In the genomic region with DNA sequence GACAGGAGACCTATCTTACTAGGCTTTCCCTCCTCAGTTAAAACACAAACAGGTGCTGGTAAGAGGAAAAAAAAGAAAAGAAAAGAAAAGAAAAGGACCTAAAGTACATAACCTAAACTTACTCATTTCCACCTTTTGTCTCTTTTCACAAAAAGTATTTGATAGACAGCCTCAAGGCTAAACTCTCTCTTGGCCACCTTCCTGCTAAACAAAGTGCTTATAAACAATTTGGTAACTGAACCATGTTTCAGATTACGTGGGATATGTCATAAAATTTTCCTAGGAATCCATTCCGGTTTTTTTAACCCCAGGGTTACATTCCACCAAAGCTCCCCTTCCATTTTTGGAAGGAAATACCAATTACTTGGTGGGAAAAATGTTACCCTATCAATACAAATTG, we compare ENCODE assay signal across 17 cellular contexts. TPM values are rescaled to one million over a fixed set of nuclear protein-coding genes. Genes with fewer than 3 reads are reported as not detected.
A peak's percentile ranks its signal among the peaks of the same experiment; 100 is the strongest.
DNase-seq lines count a peak whose midpoint lies in the region; ATAC-seq and TF ChIP-seq lines count a peak whose summit lies in the region.
"Had no signal": no experiment of that assay in that cellular context is flagged by ENCODE, and none has a peak within 500 bp of the region (broad histone marks: within the 10 kb centered on the region; RNA-seq: fewer than 3 reads in every experiment).

No MANE protein-coding gene starts in this region.

- peaks cover 0 to 6% (median 0%) of the 10 kb centered on the region in 8 donors for H3K9me3 ChIP-seq in spleen
- H3K9me3 ChIP-seq: BE2C, Caco-2 had no signal

- DNase-seq in EH (ENCODE audit: low read depth) (peak; percentile 18), dermis blood vessel endothelial cell (peak; percentile 76), fibroblast of peridontal ligament (ENCODE audit: extremely low read depth) (peak; percentile 24), spleen (no peak), SK-N-DZ (ENCODE audit: low spot score) (no peak)
- no peak for DNase-seq in activated T-helper 2 cell treated with anti-CD3 and anti-CD28 coated beads, Interferon-gamma antibody, Interleukin-2, Interleukin-4, amounts not matched to agents 10 μg/mL and 5 μg/mL and 100 μg/mL, durations not matched to agents 14 hours and 24 hours and 36 hours (ENCODE audit: low spot score)
- DNase-seq: ACHN; BE2C; C1 segment of cervical spinal cord; Caco-2; CD4-positive, alpha-beta T cell; GF-D8; HCEC 1CT; IMR-90 had no signal

- no peak for TF ChIP-seq CTCF in spleen (IDR thresholded peaks at IDR 0.05 in 8 of 11, conservative IDR thresholded peaks at IDR 0.05 in 3 of 11)

- TF ChIP-seq POLR2A in spleen (IDR thresholded peaks at IDR 0.05): no peak

- no peak overlapping the region for H3K4me3 Mint-ChIP-seq in activated T-helper 2 cell treated with anti-CD3 and anti-CD28 coated beads, Interferon-gamma antibody, Interleukin-2, Interleukin-4, amounts not matched to agents 10 μg/mL and 5 μg/mL and 100 μg/mL, durations not matched to agents 14 hours and 24 hours and 36 hours (ENCODE audit: low read depth)
- H3K4me3 Mint-ChIP-seq: CD4-positive, alpha-beta T cell; GM23338 had no signal

- peaks cover 4% of the 10 kb centered on the region for H3K9me3 Mint-ChIP-seq in activated T-helper 2 cell treated with anti-CD3 and anti-CD28 coated beads, Interferon-gamma antibody, Interleukin-2, Interleukin-4, amounts not matched to agents 10 μg/mL and 5 μg/mL and 100 μg/mL, durations not matched to agents 14 hours and 24 hours and 36 hours
- H3K9me3 Mint-ChIP-seq: GM23338 had no signal

- ATAC-seq in HG03196 (IDR thresholded peaks at IDR 0.05; ENCODE audit: unreplicated experiment): no peak
- ATAC-seq: GM23338, K562 had no signal

- H3K36me3 Mint-ChIP-seq in activated T-helper 2 cell treated with anti-CD3 and anti-CD28 coated beads, Interferon-gamma antibody, Interleukin-2, Interleukin-4, amounts not matched to agents 10 μg/mL and 5 μg/mL and 100 μg/mL, durations not matched to agents 14 hours and 24 hours and 36 hours (ENCODE audit: low read depth): no peaks in the 10 kb centered on the region

- 64 to 81% (median 70%) methylated on average over 2 of the region's 2 CpGs for WGBS in spleen, 5 donors

- H3K36me3 ChIP-seq in spleen: no peaks in the 10 kb centered on the region
- H3K36me3 ChIP-seq: BE2C had no signal

- H3K27ac Mint-ChIP-seq in activated T-helper 2 cell treated with anti-CD3 and anti-CD28 coated beads, Interferon-gamma antibody, Interleukin-2, Interleukin-4, amounts not matched to agents 10 μg/mL and 5 μg/mL and 100 μg/mL, durations not matched to agents 14 hours and 24 hours and 36 hours: no peak overlapping the region
- H3K27ac Mint-ChIP-seq: CD4-positive, alpha-beta T cell; GM23338 had no signal

- intact Hi-C loops in spleen (cut with DNase I; ENCODE audit: low total_unique reads): no loop called here
- intact Hi-C loops in activated T-helper 2 cell treated with anti-CD3 and anti-CD28 coated beads, Interferon-gamma antibody, Interleukin-2, Interleukin-4, amounts not matched to agents 10 μg/mL and 5 μg/mL and 100 μg/mL, durations not matched to agents 14 hours and 24 hours and 36 hours (cut with micrococcal nuclease): no loop called here

- peaks cover 4% of the 10 kb centered on the region for H3K27me3 Mint-ChIP-seq in activated T-helper 2 cell treated with anti-CD3 and anti-CD28 coated beads, Interferon-gamma antibody, Interleukin-2, Interleukin-4, amounts not matched to agents 10 μg/mL and 5 μg/mL and 100 μg/mL, durations not matched to agents 14 hours and 24 hours and 36 hours (ENCODE audit: low read depth)
- H3K27me3 Mint-ChIP-seq: CD4-positive, alpha-beta T cell had no signal

- H3K4me1 Mint-ChIP-seq in activated T-helper 2 cell treated with anti-CD3 and anti-CD28 coated beads, Interferon-gamma antibody, Interleukin-2, Interleukin-4, amounts not matched to agents 10 μg/mL and 5 μg/mL and 100 μg/mL, durations not matched to agents 14 hours and 24 hours and 36 hours (ENCODE audit: low read depth): no peaks in the 10 kb centered on the region
- H3K4me1 Mint-ChIP-seq: GM23338 had no signal

- H3K27me3 ChIP-seq in spleen (replicated peaks in 1 of 7): no peaks in the 10 kb centered on the region
- H3K27me3 ChIP-seq: BE2C had no signal

- H3K4me1 ChIP-seq in spleen: peaks cover 0 to 48% (median 7%) of the 10 kb centered on the region in 6 donors
- H3K4me1 ChIP-seq: BE2C, Caco-2 had no signal

- H3K27ac ChIP-seq in spleen: peak overlapping the region in 6 of 8 donors; percentile 81 to 97 (median 90)

- H3K4me3 ChIP-seq in spleen: peak overlapping the region in 1 of 8 donors; percentile 59
- H3K4me3 ChIP-seq: GM23338, K562 had no signal

RNA-seq across cellular contexts. Expression of gene RASSF2, which starts 7.3 kb away (rescaled TPM):
- 120 and 171 TPM in 2 replicates for total RNA-seq in dermis blood vessel endothelial cell
- 100 to 1,000 TPM in 2 of 7 donors, 10 to 100 TPM in 5; 61.5 to 153 (median 75.7) TPM for total RNA-seq in spleen
- 10 to 100 TPM; 27.8 to 28.3 (median 27.9) TPM for polyA plus RNA-seq in spleen
- polyA plus RNA-seq in SK-N-DZ (2014; cell fraction: cytosol; rRNA removed): 6.0 and 8.8 TPM in 2 replicates
- polyA plus RNA-seq in SK-N-DZ (2014; cell fraction: nucleus; rRNA removed): 7.5 and 7.9 TPM in 2 replicates
- 40.1 and 40.4 TPM in 2 replicates for total RNA-seq in activated T-helper 2 cell treated with anti-CD3 and anti-CD28 coated beads, Interferon-gamma antibody, Interleukin-2, Interleukin-4, amounts not matched to agents 10 μg/mL and 5 μg/mL and 100 μg/mL, durations not matched to agents 14 hours and 24 hours and 36 hours

Comparison
In these comparisons a context has a peak if more than half of its experiments do, and no peak if none do; other contexts are left out.
1. DNase-seq: peak in EH (single experiment), dermis blood vessel endothelial cell (single experiment) and fibroblast of peridontal ligament (single experiment); none in spleen (single experiment), SK-N-DZ (single experiment) and activated T-helper 2 cell treated with anti-CD3 and anti-CD28 coated beads, Interferon-gamma antibody, Interleukin-2, Interleukin-4, amounts not matched to agents 10 μg/mL and 5 μg/mL and 100 μg/mL, durations not matched to agents 14 hours and 24 hours and 36 hours (single experiment).